ENCODE assay signal across 21 cellular contexts in genomic region chr2:12087175-12087574, GRCh38.
DNase-seq lines count a peak whose midpoint lies in the region; ATAC-seq, FAIRE-seq and TF ChIP-seq lines count a peak whose summit lies in the region.
"Had no signal": no experiment of that assay in that cellular context is flagged by ENCODE, and none has a peak within 500 bp of the region (broad histone marks: within the 10 kb centered on the region; RNA-seq: fewer than 3 reads in every experiment).

No MANE protein-coding gene starts in this region.

- peak; percentile 66 for ATAC-seq in HG02610 (IDR thresholded peaks at IDR 0.05; ENCODE audit: unreplicated experiment)
- no peak for ATAC-seq in naive thymus-derived CD4-positive, alpha-beta T cell
- ATAC-seq: SK-N-SH treated with all-trans-retinoic acid at 6 μM for 48 hours had no signal

- peaks cover 0 to 15% (median 0%) of the 10 kb centered on the region in 5 donors for H3K27me3 Mint-ChIP-seq in naive thymus-derived CD4-positive, alpha-beta T cell

- H3K4me1 ChIP-seq in PC-9 (replicated peaks; ENCODE audit: insufficient read depth), result peaks cover 30% of the 10 kb centered on the region
- H3K4me1 ChIP-seq in naive thymus-derived CD4-positive, alpha-beta T cell (ENCODE audit: control insufficient read depth in 2 of 2, insufficient read depth in 2 of 2, low read length in 2 of 2), result peaks cover 0 to under 1% of the 10 kb centered on the region in 2 donors

- no peak overlapping the region for H3K4me3 Mint-ChIP-seq in naive thymus-derived CD4-positive, alpha-beta T cell
- H3K4me3 Mint-ChIP-seq: CD14-positive monocyte had no signal

- DNase-seq in PC-9 (no peak), kidney tubule cell (ENCODE audit: low spot score) (peak; percentile 36), H7 (no peak), GM19239 (ENCODE audit: insufficient read length, low spot score) (no peak), inferior parietal cortex (ENCODE audit: extremely low spot score) (no peak)
- DNase-seq in naive thymus-derived CD4-positive, alpha-beta T cell, result no peak
- DNase-seq: AML-193, DMS 273 treated with DMSO at 0.1 percent for 48 hours, GDM1, NCI-H1105 treated with DMSO at 0.1 percent for 48 hours, NCI-H1694, NCI-H2081 treated with DMSO at 0.1 percent for 48 hours, NCI-H446 treated with DMSO at 0.1 percent for 48 hours, NCI-H69, RPMI8226, SIG-M5 had no signal

- H3K27me3 ChIP-seq in PC-9 (ENCODE audit: insufficient read depth, low read depth) (no peaks in the 10 kb centered on the region), H7 (ENCODE audit: control insufficient read depth, insufficient read depth, low read length) (no peaks in the 10 kb centered on the region)
- H3K27me3 ChIP-seq in naive thymus-derived CD4-positive, alpha-beta T cell (ENCODE audit: control insufficient read depth in 2 of 2, insufficient read depth in 2 of 2, low read length in 2 of 2), result no peaks in the 10 kb centered on the region

- H3K27ac ChIP-seq in PC-9, result peak overlapping the region; percentile 60
- no peak overlapping the region for H3K27ac ChIP-seq in naive thymus-derived CD4-positive, alpha-beta T cell (ENCODE audit: low read depth, low read length)

- H2AFZ ChIP-seq in PC-9, result no peak overlapping the region

- no peaks in the 10 kb centered on the region for H3K9me2 ChIP-seq in PC-9 (ENCODE audit: insufficient read depth)

- H3K36me3 ChIP-seq in PC-9 (ENCODE audit: low read depth) (no peaks in the 10 kb centered on the region), H7 (replicated peaks; ENCODE audit: control insufficient read depth, insufficient read depth, low read length) (no peaks in the 10 kb centered on the region)
- no peaks in the 10 kb centered on the region for H3K36me3 ChIP-seq in naive thymus-derived CD4-positive, alpha-beta T cell (ENCODE audit: control insufficient read depth in 2 of 3, insufficient read depth in 3 of 3, low read length in 3 of 3)
- H3K36me3 ChIP-seq: HAP-1 had no signal

- no peak overlapping the region for H3K4me3 ChIP-seq in PC-9
- no peak overlapping the region for H3K4me3 ChIP-seq in H7 (ENCODE audit: insufficient read depth, low read depth, low read length)
- H3K4me3 ChIP-seq in naive thymus-derived CD4-positive, alpha-beta T cell (ENCODE audit: low read length), result no peak overlapping the region
- H3K4me3 ChIP-seq: HAP-1 had no signal

- peaks cover 21% of the 10 kb centered on the region; the same call in 1 of the 2 replicates for H3F3A ChIP-seq in PC-9 (ENCODE audit: insufficient read depth, low read depth)

- no peak overlapping the region for H3K27ac Mint-ChIP-seq in naive thymus-derived CD4-positive, alpha-beta T cell
- H3K27ac Mint-ChIP-seq: CD14-positive monocyte had no signal

- intact Hi-C loops in PC-9 (cut with micrococcal nuclease; ENCODE audit: unreplicated experiment), result no loop called here
- intact Hi-C loops in naive thymus-derived CD4-positive, alpha-beta T cell (cut with micrococcal nuclease), result no loop called here

- no peak for TF ChIP-seq CTCF in PC-9 (conservative IDR thresholded peaks at IDR 0.05)

- CTCF ChIA-PET in PC-9 (lab: Charles Lee), result no interaction called here
- CTCF ChIA-PET in naive thymus-derived CD4-positive, alpha-beta T cell (lab: Charles Lee), result no interaction called here

- peaks cover 0 to 3% (median 0%) of the 10 kb centered on the region in 11 donors for H3K9me3 Mint-ChIP-seq in naive thymus-derived CD4-positive, alpha-beta T cell
- H3K9me3 Mint-ChIP-seq: CD14-positive monocyte had no signal

- peak overlapping the region; percentile 14; the same call in 1 of the 2 replicates for H3K4me2 ChIP-seq in PC-9

- no peaks in the 10 kb centered on the region for H4K20me1 ChIP-seq in PC-9 (ENCODE audit: insufficient read depth)

- H3K36me3 Mint-ChIP-seq in naive thymus-derived CD4-positive, alpha-beta T cell, result no peaks in the 10 kb centered on the region
- H3K36me3 Mint-ChIP-seq: CD14-positive monocyte had no signal

- FAIRE-seq in GM19239 (lab: Jason Lieb, UNC), result no peak
- FAIRE-seq: GM18507 had no signal

- no TSS peak for BruUV-seq in PC-9 (replicated peaks; lab: Mats Ljungman, UMichigan)

- peaks cover 0 to 25% (median 12%) of the 10 kb centered on the region in 7 donors for H3K4me1 Mint-ChIP-seq in naive thymus-derived CD4-positive, alpha-beta T cell

- POLR2A ChIA-PET in PC-9 (lab: Charles Lee; ENCODE audit: unreplicated experiment), result interaction anchor here (0.7 kb wide), 1 partner anchor 682 kb away, joined by 3 read pairs; no protein-coding TSS in a partner anchor
- POLR2A ChIA-PET in naive thymus-derived CD4-positive, alpha-beta T cell (lab: Charles Lee), result interaction anchor here (1.2 kb wide), 1 partner anchor 36 kb away, joined by 4 read pairs; no protein-coding TSS in a partner anchor

- H3K79me2 ChIP-seq in PC-9 (ENCODE audit: low read depth), result no peaks in the 10 kb centered on the region

- H3K9me3 ChIP-seq in PC-9 (ENCODE audit: insufficient read depth, low read depth), result peaks cover 19% of the 10 kb centered on the region
- H3K9me3 ChIP-seq in naive thymus-derived CD4-positive, alpha-beta T cell (ENCODE audit: control insufficient read depth in 2 of 3, low read length in 3 of 3), result no peaks in the 10 kb centered on the region
- H3K9me3 ChIP-seq: HAP-1 had no signal
